16 cellular contexts compared by ENCODE assay signal in genomic region chrX:47797084-47797483, GRCh38.
"Had no signal": no experiment of that assay in that cellular context is flagged by ENCODE, and none has a peak within 500 bp of the region (broad histone marks: within the 10 kb centered on the region; RNA-seq: fewer than 3 reads in every experiment).

No MANE protein-coding gene starts in this region.

- H3K27ac ChIP-seq: dorsolateral prefrontal cortex, sigmoid colon, tibial artery had no signal

- H3K27ac Mint-ChIP-seq: endodermal cell; nephron progenitor cell; stimulated activated memory B cell treated with anti-CD40 and anti-IgM and Interleukin-4, amounts not matched to agents 10 μg/mL and 1 μg/mL and 100 μg/mL, for 72 hours had no signal

- H3K4me1 Mint-ChIP-seq: endodermal cell; nephron progenitor cell; stimulated activated memory B cell treated with anti-CD40 and anti-IgM and Interleukin-4, amounts not matched to agents 10 μg/mL and 1 μg/mL and 100 μg/mL, for 72 hours had no signal

- ATAC-seq: activated CD4-positive, CD25-positive, alpha-beta regulatory T cell treated with anti-CD3 and anti-CD28 coated beads, Interleukin-2, amount 50 U/mL, for 24 hours; stimulated activated memory B cell treated with anti-CD40 and anti-IgM and Interleukin-4, amounts not matched to agents 10 μg/mL and 1 μg/mL and 100 μg/mL, for 72 hours had no signal

- H3K27me3 Mint-ChIP-seq: stimulated activated memory B cell treated with anti-CD40 and anti-IgM and Interleukin-4, amounts not matched to agents 10 μg/mL and 1 μg/mL and 100 μg/mL, for 72 hours had no signal

- H3K4me3 Mint-ChIP-seq: endodermal cell; nephron progenitor cell; stimulated activated memory B cell treated with anti-CD40 and anti-IgM and Interleukin-4, amounts not matched to agents 10 μg/mL and 1 μg/mL and 100 μg/mL, for 72 hours had no signal

- H3K4me3 ChIP-seq: dorsolateral prefrontal cortex, sigmoid colon, tibial artery had no signal

- H3K36me3 Mint-ChIP-seq: stimulated activated memory B cell treated with anti-CD40 and anti-IgM and Interleukin-4, amounts not matched to agents 10 μg/mL and 1 μg/mL and 100 μg/mL, for 72 hours had no signal

- H3K9me3 ChIP-seq: sigmoid colon, tibial artery had no signal

- H3K4me1 ChIP-seq: sigmoid colon, tibial artery had no signal

- H3K9me3 Mint-ChIP-seq: stimulated activated memory B cell treated with anti-CD40 and anti-IgM and Interleukin-4, amounts not matched to agents 10 μg/mL and 1 μg/mL and 100 μg/mL, for 72 hours had no signal

- DNase-seq: activated CD4-positive, alpha-beta T cell treated with anti-CD3 and anti-CD28 coated beads, Interleukin-2, amount 50 U/mL, for 1 hour; activated naive CD4-positive, alpha-beta T cell; anterior cingulate cortex; dorsolateral prefrontal cortex; endodermal cell; hypothalamus; kidney; nephron progenitor cell; occipital lobe; sigmoid colon; stimulated activated CD4-positive, alpha-beta T cell treated with anti-CD3 and anti-CD28 coated beads, Interleukin-2, amount 100 ng/mL, for 48 hours; T-helper 1 cell; T1000; tibial artery had no signal

- H3K27me3 ChIP-seq: sigmoid colon, tibial artery had no signal

- H3K36me3 ChIP-seq: sigmoid colon, tibial artery had no signal
